In the genomic region with DNA sequence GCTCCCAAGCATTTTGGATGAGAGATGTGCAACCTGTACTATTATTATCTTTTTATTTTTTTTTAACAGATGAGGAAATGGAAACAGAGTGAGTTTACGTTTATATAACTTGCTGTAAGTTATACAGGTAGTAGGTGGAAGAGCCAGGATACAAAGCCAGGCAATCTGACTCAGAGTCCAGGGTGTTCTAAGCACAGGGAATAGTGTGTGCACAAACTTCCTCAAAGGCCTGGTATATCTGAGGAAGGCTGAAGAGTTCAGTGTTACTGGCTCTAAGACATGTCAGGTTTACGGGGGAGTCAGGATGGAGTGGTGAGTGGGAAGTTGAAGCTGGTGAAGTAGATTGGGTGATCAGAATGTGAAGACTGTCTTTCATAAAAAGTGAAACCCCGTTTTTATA, we compare ENCODE assay signal across 18 cellular contexts.
A peak's percentile ranks its signal among the peaks of the same experiment; 100 is the strongest.
DNase-seq lines count a peak whose midpoint lies in the region; ATAC-seq and TF ChIP-seq lines count a peak whose summit lies in the region.
"Had no signal": no experiment of that assay in that cellular context is flagged by ENCODE, and none has a peak within 500 bp of the region (broad histone marks: within the 10 kb centered on the region; RNA-seq: fewer than 3 reads in every experiment).

No MANE protein-coding gene starts in this region.

- no peaks in the 10 kb centered on the region for H3K27me3 Mint-ChIP-seq in CD4-positive, alpha-beta memory T cell
- H3K27me3 Mint-ChIP-seq in CD8-positive, alpha-beta memory T cell = no peaks in the 10 kb centered on the region
- H3K27me3 Mint-ChIP-seq in activated T-helper 17 cell treated with anti-CD3 and anti-CD28 coated beads, Interleukin-2, amount 50 U/mL, for 72 hours = no peaks in the 10 kb centered on the region
- H3K27me3 Mint-ChIP-seq: CD4-positive, alpha-beta T cell had no signal

- CTCF ChIA-PET in CD4-positive, alpha-beta memory T cell (lab: Charles Lee; ENCODE audit: partially characterized antibody) = no interaction called here
- CTCF ChIA-PET in CD8-positive, alpha-beta memory T cell (lab: Charles Lee) = no interaction called here

- intact Hi-C loops in CD4-positive, alpha-beta memory T cell (cut with micrococcal nuclease) = no loop called here
- intact Hi-C loops in mucosa of descending colon (cut with DNase I, micrococcal nuclease) = no loop called here

- no peak overlapping the region for H3K4me3 Mint-ChIP-seq in CD4-positive, alpha-beta memory T cell
- H3K4me3 Mint-ChIP-seq in CD8-positive, alpha-beta memory T cell = no peak overlapping the region
- no peak overlapping the region for H3K4me3 Mint-ChIP-seq in activated T-helper 17 cell treated with anti-CD3 and anti-CD28 coated beads, Interleukin-2, amount 50 U/mL, for 72 hours
- H3K4me3 Mint-ChIP-seq: CD4-positive, alpha-beta T cell; GM23338; HFFc6 had no signal

- TF ChIP-seq CTCF in mucosa of descending colon (IDR thresholded peaks at IDR 0.05) = no peak

- DNase-seq in CD4-positive, alpha-beta memory T cell = no peak
- DNase-seq in CD8-positive, alpha-beta memory T cell = no peak
- no peak for DNase-seq in mucosa of descending colon
- no peak for DNase-seq in HUDEP-2 (lab: John Stamatoyannopoulos, UW; ENCODE audit: unreplicated experiment in 76 of 76)
- no peak for DNase-seq in stimulated activated CD4-positive, alpha-beta T cell treated with anti-CD3 and anti-CD28 coated beads, Interleukin-12 subunit alpha, Interleukin-12 subunit beta, amount 100 ng/mL, for 4 hours
- DNase-seq: C1 segment of cervical spinal cord; CD4-positive, alpha-beta T cell; DMS 273 treated with DMSO at 0.1 percent for 48 hours; DMS79; EL; GDM1; HFFc6 had no signal

- H3K27ac ChIP-seq in CD4-positive, alpha-beta memory T cell (ENCODE audit: low read depth, low read length) = no peak overlapping the region
- no peak overlapping the region for H3K27ac ChIP-seq in CD8-positive, alpha-beta memory T cell (ENCODE audit: low read depth, low read length)

- H3K4me1 ChIP-seq in CD4-positive, alpha-beta memory T cell (ENCODE audit: insufficient read depth, low read length) = no peaks in the 10 kb centered on the region
- H3K4me1 ChIP-seq in CD8-positive, alpha-beta memory T cell (ENCODE audit: insufficient read depth, low read length) = no peaks in the 10 kb centered on the region
- H3K4me1 ChIP-seq in mucosa of descending colon (ENCODE audit: low read depth) = no peaks in the 10 kb centered on the region
- H3K4me1 ChIP-seq: HAP-1 had no signal

- peak overlapping the region in 5 of 7 donors; percentile 2 to 81 (median 74) for H3K27ac Mint-ChIP-seq in CD4-positive, alpha-beta memory T cell
- peak overlapping the region in 5 of 8 donors; percentile 15 to 75 (median 39) for H3K27ac Mint-ChIP-seq in CD8-positive, alpha-beta memory T cell
- H3K27ac Mint-ChIP-seq in activated T-helper 17 cell treated with anti-CD3 and anti-CD28 coated beads, Interleukin-2, amount 50 U/mL, for 72 hours = peak overlapping the region; percentile 61
- H3K27ac Mint-ChIP-seq: CD4-positive, alpha-beta T cell; GM23338; HFFc6 had no signal

- POLR2A ChIA-PET in CD4-positive, alpha-beta memory T cell (lab: Charles Lee; ENCODE audit: partially characterized antibody) = no interaction called here
- POLR2A ChIA-PET in CD8-positive, alpha-beta memory T cell (lab: Charles Lee) = no interaction called here

- H3K4me3 ChIP-seq in CD4-positive, alpha-beta memory T cell (ENCODE audit: low read length in 2 of 2) = no peak overlapping the region
- H3K4me3 ChIP-seq in CD8-positive, alpha-beta memory T cell (ENCODE audit: low read length) = no peak overlapping the region
- H3K4me3 ChIP-seq in mucosa of descending colon = no peak overlapping the region
- H3K4me3 ChIP-seq: GM12878, GM23338, HAP-1 had no signal

- peaks cover 61 to 67% of the 10 kb centered on the region in 2 donors for H3K36me3 Mint-ChIP-seq in CD4-positive, alpha-beta memory T cell
- H3K36me3 Mint-ChIP-seq in CD8-positive, alpha-beta memory T cell = peaks cover 16 to 67% (median 19%) of the 10 kb centered on the region in 3 donors
- H3K36me3 Mint-ChIP-seq in activated T-helper 17 cell treated with anti-CD3 and anti-CD28 coated beads, Interleukin-2, amount 50 U/mL, for 72 hours (ENCODE audit: low read depth) = peaks cover 89% of the 10 kb centered on the region

- peaks cover 8% of the 10 kb centered on the region for H3K36me3 ChIP-seq in CD4-positive, alpha-beta memory T cell (ENCODE audit: insufficient read depth, low read length)
- H3K36me3 ChIP-seq in CD8-positive, alpha-beta memory T cell (ENCODE audit: insufficient read depth, low read length) = no peaks in the 10 kb centered on the region
- H3K36me3 ChIP-seq in mucosa of descending colon (ENCODE audit: low read depth) = no peaks in the 10 kb centered on the region
- H3K36me3 ChIP-seq: HAP-1 had no signal

- no peaks in the 10 kb centered on the region for H3K9me3 ChIP-seq in CD4-positive, alpha-beta memory T cell (ENCODE audit: control insufficient read depth in 1 of 2, low read length in 2 of 2)
- H3K9me3 ChIP-seq in CD8-positive, alpha-beta memory T cell (ENCODE audit: low read length) = no peaks in the 10 kb centered on the region
- H3K9me3 ChIP-seq in mucosa of descending colon = no peaks in the 10 kb centered on the region
- H3K9me3 ChIP-seq: HAP-1 had no signal

- H3K27me3 ChIP-seq in CD4-positive, alpha-beta memory T cell (ENCODE audit: insufficient read depth, low read length) = no peaks in the 10 kb centered on the region
- H3K27me3 ChIP-seq in CD8-positive, alpha-beta memory T cell (ENCODE audit: insufficient read depth, low read length, poor library complexity, severe bottlenecking) = no peaks in the 10 kb centered on the region

- ATAC-seq in activated T-helper 17 cell treated with anti-CD3 and anti-CD28 coated beads, Interleukin-2, amount 50 U/mL, for 72 hours (replicated peaks) = no peak
- peak; percentile 85 for ATAC-seq in mucosa of descending colon
- ATAC-seq in GM19463 (IDR thresholded peaks at IDR 0.05; ENCODE audit: unreplicated experiment) = no peak
- ATAC-seq in HG03439 (IDR thresholded peaks at IDR 0.05; ENCODE audit: unreplicated experiment) = no peak
- ATAC-seq: GM12878, GM23338 had no signal

- H3K4me1 Mint-ChIP-seq in CD4-positive, alpha-beta memory T cell = peaks cover 5 to 10% (median 8%) of the 10 kb centered on the region in 4 donors
- peaks cover 8 to 21% (median 8%) of the 10 kb centered on the region in 3 donors for H3K4me1 Mint-ChIP-seq in CD8-positive, alpha-beta memory T cell
- peaks cover 5% of the 10 kb centered on the region for H3K4me1 Mint-ChIP-seq in activated T-helper 17 cell treated with anti-CD3 and anti-CD28 coated beads, Interleukin-2, amount 50 U/mL, for 72 hours
- H3K4me1 Mint-ChIP-seq: GM23338 had no signal

- H3K9me3 Mint-ChIP-seq in CD4-positive, alpha-beta memory T cell = no peaks in the 10 kb centered on the region
- H3K9me3 Mint-ChIP-seq in CD8-positive, alpha-beta memory T cell = no peaks in the 10 kb centered on the region
- H3K9me3 Mint-ChIP-seq in activated T-helper 17 cell treated with anti-CD3 and anti-CD28 coated beads, Interleukin-2, amount 50 U/mL, for 72 hours = no peaks in the 10 kb centered on the region
- H3K9me3 Mint-ChIP-seq: CD4-positive, alpha-beta T cell; GM23338; HFFc6 had no signal
